In genomic region chr20:5845686-5846651, GRCh38 we compare ENCODE assay signal across 9 cellular contexts.
DNase-seq lines count a peak whose midpoint lies in the region; ATAC-seq and TF ChIP-seq lines count a peak whose summit lies in the region.
"Had no signal": no experiment of that assay in that cellular context is flagged by ENCODE, and none has a peak within 500 bp of the region (broad histone marks: within the 10 kb centered on the region; RNA-seq: fewer than 3 reads in every experiment).

No MANE protein-coding gene starts in this region.

- H3K27ac Mint-ChIP-seq in HFFc6, result no peak overlapping the region

- DNase-seq in AG08395 (ENCODE audit: low spot score) (peak; percentile 33), HFFc6 (peak; percentile 45), T-helper 22 cell (ENCODE audit: low read depth) (peak; percentile 18), iris pigment epithelial cell (ENCODE audit: low read depth) (peak; percentile 67), midbrain (lab: John Stamatoyannopoulos, UW) (no peak), mesenteric fat pad (ENCODE audit: low spot score) (no peak)
- DNase-seq: naive B cell had no signal

- H3K4me3 Mint-ChIP-seq in HFFc6, result no peak overlapping the region
- H3K4me3 Mint-ChIP-seq: naive B cell had no signal

- peaks cover 9% of the 10 kb centered on the region for H3K27me3 Mint-ChIP-seq in HFFc6 (ENCODE audit: insufficient read depth)
- H3K27me3 Mint-ChIP-seq: naive B cell had no signal

- H3K36me3 Mint-ChIP-seq in HFFc6 (ENCODE audit: low read depth), result no peaks in the 10 kb centered on the region

- peaks cover 27% of the 10 kb centered on the region for H3K4me1 Mint-ChIP-seq in HFFc6 (ENCODE audit: low read depth)

- TF ChIP-seq CTCF in HFFc6 (IDR thresholded peaks at IDR 0.05), result no peak

- no peaks in the 10 kb centered on the region for H3K9me3 Mint-ChIP-seq in HFFc6
- H3K9me3 Mint-ChIP-seq: naive B cell had no signal

- ATAC-seq in GM18511 (IDR thresholded peaks at IDR 0.05; ENCODE audit: unreplicated experiment), result no peak
- ATAC-seq in GM21737 (IDR thresholded peaks at IDR 0.05; ENCODE audit: unreplicated experiment), result no peak

Comparison
In these comparisons a context has a peak if more than half of its experiments do, and no peak if none do; other contexts are left out.
1. DNase-seq: peak in AG08395 (single experiment), HFFc6 (single experiment), T-helper 22 cell (single experiment) and iris pigment epithelial cell (single experiment); none in midbrain (single experiment) and mesenteric fat pad (single experiment).